In genomic region chr21:45528981-45529784, GRCh38 we compare ENCODE assay signal across 1 cellular context.
A peak's percentile ranks its signal among the peaks of the same experiment; 100 is the strongest.
TF ChIP-seq lines count a peak whose summit lies in the region.

No MANE protein-coding gene starts in this region.

TF ChIP-seq in HepG2, 621 proteins besides CTCF, POLR2A, EP300 and RAD21 (continued from another document and continues in another):
- TF ChIP-seq, protein P1, sequence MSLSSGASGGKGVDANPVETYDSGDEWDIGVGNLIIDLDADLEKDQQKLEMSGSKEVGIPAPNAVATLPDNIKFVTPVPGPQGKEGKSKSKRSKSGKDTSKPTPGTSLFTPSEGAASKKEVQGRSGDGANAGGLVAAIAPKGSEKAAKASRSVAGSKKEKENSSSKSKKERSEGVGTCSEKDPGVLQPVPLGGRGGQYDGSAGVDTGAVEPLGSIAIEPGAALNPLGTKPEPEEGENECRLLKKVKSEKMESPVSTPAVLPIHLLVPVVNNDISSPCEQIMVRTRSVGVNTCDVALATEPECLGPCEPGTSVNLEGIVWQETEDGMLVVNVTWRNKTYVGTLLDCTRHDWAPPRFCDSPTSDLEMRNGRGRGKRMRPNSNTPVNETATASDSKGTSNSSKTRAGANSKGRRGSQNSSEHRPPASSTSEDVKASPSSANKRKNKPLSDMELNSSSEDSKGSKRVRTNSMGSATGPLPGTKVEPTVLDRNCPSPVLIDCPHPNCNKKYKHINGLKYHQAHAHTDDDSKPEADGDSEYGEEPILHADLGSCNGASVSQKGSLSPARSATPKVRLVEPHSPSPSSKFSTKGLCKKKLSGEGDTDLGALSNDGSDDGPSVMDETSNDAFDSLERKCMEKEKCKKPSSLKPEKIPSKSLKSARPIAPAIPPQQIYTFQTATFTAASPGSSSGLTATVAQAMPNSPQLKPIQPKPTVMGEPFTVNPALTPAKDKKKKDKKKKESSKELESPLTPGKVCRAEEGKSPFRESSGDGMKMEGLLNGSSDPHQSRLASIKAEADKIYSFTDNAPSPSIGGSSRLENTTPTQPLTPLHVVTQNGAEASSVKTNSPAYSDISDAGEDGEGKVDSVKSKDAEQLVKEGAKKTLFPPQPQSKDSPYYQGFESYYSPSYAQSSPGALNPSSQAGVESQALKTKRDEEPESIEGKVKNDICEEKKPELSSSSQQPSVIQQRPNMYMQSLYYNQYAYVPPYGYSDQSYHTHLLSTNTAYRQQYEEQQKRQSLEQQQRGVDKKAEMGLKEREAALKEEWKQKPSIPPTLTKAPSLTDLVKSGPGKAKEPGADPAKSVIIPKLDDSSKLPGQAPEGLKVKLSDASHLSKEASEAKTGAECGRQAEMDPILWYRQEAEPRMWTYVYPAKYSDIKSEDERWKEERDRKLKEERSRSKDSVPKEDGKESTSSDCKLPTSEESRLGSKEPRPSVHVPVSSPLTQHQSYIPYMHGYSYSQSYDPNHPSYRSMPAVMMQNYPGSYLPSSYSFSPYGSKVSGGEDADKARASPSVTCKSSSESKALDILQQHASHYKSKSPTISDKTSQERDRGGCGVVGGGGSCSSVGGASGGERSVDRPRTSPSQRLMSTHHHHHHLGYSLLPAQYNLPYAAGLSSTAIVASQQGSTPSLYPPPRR (CRISPR knock-in tag; IDR thresholded peaks at IDR 0.05; ENCODE audit: borderline replicate concordance), result peak; percentile 68; the same call in 1 of the 2 replicates
- TF ChIP-seq ELK4 (CRISPR knock-in tag; IDR thresholded peaks at IDR 0.05; ENCODE audit: borderline replicate concordance) (no peak), BCL6 (CRISPR knock-in tag; IDR thresholded peaks at IDR 0.05) (no peak), MAF1 (CRISPR knock-in tag; IDR thresholded peaks at IDR 0.05; ENCODE audit: borderline replicate concordance) (no peak), ZC3H13 (CRISPR knock-in tag; IDR thresholded peaks at IDR 0.05) (peak; percentile 63; the same call in 1 of the 2 replicates), HNRNPL (IDR thresholded peaks at IDR 0.05; ENCODE audit: low read depth, low read length) (peak; percentile 75; the same call in 1 of the 2 replicates), ZNF580 (CRISPR knock-in tag; IDR thresholded peaks at IDR 0.05; ENCODE audit: borderline replicate concordance, low read depth) (no peak), RXRA (CRISPR knock-in tag; IDR thresholded peaks at IDR 0.05) (no peak), NCOR1 (IDR thresholded peaks at IDR 0.05; ENCODE audit: borderline replicate concordance, low read length) (peak; percentile 76; the same call in 1 of the 2 replicates), ZNF292 (CRISPR knock-in tag; IDR thresholded peaks at IDR 0.05; ENCODE audit: borderline replicate concordance, low read depth) (no peak; the same call in 1 of the 2 replicates), MEIS1 (CRISPR knock-in tag; IDR thresholded peaks at IDR 0.05; ENCODE audit: borderline replicate concordance) (0 out of 2 replicates have a peak, but pooled peaks have one; percentile 10), SMAD9 (CRISPR knock-in tag; IDR thresholded peaks at IDR 0.05) (no peak), KMT2B (CRISPR knock-in tag; IDR thresholded peaks at IDR 0.05) (no peak), ZNF160 (CRISPR knock-in tag; IDR thresholded peaks at IDR 0.05) (0 out of 2 replicates have a peak, but pooled peaks have one; percentile 20), ZNF280D (CRISPR knock-in tag; IDR thresholded peaks at IDR 0.05) (no peak), ZFP1 (CRISPR knock-in tag; IDR thresholded peaks at IDR 0.05) (no peak), ZFX (CRISPR knock-in tag; IDR thresholded peaks at IDR 0.05; ENCODE audit: low read depth) (peak; percentile 82), SCMH1 (CRISPR knock-in tag; IDR thresholded peaks at IDR 0.05; ENCODE audit: borderline replicate concordance) (no peak), ZNF737 (CRISPR knock-in tag; IDR thresholded peaks at IDR 0.05; ENCODE audit: borderline replicate concordance) (no peak), BRD4 (CRISPR knock-in tag; IDR thresholded peaks at IDR 0.05) (no peak), GLI4 (CRISPR knock-in tag; IDR thresholded peaks at IDR 0.05; ENCODE audit: borderline replicate concordance) (no peak), PBX3 (CRISPR knock-in tag; IDR thresholded peaks at IDR 0.05; ENCODE audit: borderline replicate concordance) (no peak), ZFP82 (CRISPR knock-in tag; IDR thresholded peaks at IDR 0.05; ENCODE audit: borderline replicate concordance) (0 out of 2 replicates have a peak, but pooled peaks have one; percentile 42), ATF7 (IDR thresholded peaks at IDR 0.05) (no peak), ATF7 (CRISPR knock-in tag; IDR thresholded peaks at IDR 0.05) (no peak), HNF4A (CRISPR knock-in tag; IDR thresholded peaks at IDR 0.05) (peak; percentile 95), ZNF382 (CRISPR knock-in tag; IDR thresholded peaks at IDR 0.05; ENCODE audit: borderline replicate concordance) (no peak), ZNF20 (CRISPR knock-in tag; IDR thresholded peaks at IDR 0.05) (no peak), ZNF10 (CRISPR knock-in tag; IDR thresholded peaks at IDR 0.05; ENCODE audit: borderline replicate concordance, low read depth) (no peak), ZNF850 (CRISPR knock-in tag; conservative IDR thresholded peaks at IDR 0.05) (no peak), GATAD2A (CRISPR knock-in tag; IDR thresholded peaks at IDR 0.05) (peak; percentile 82), SOX13 (IDR thresholded peaks at IDR 0.05) (no peak), SOX13 (CRISPR knock-in tag; conservative IDR thresholded peaks at IDR 0.05 in 1 of 2, IDR thresholded peaks at IDR 0.05 in 1 of 2) (peak in 1 of 2 experiments; percentile 25; a peak in 1 of 4 replicates), NR1H2 (CRISPR knock-in tag; IDR thresholded peaks at IDR 0.05; ENCODE audit: borderline replicate concordance, low read depth) (no peak), SRSF1 (optimal IDR thresholded peaks at IDR 0.05; ENCODE audit: low read depth, low read length) (no peak), TFDP2 (CRISPR knock-in tag; IDR thresholded peaks at IDR 0.05) (no peak), MAFF (IDR thresholded peaks at IDR 0.05; ENCODE audit: low read depth, low read length) (no peak), LCORL (IDR thresholded peaks at IDR 0.05) (no peak), LCORL (CRISPR knock-in tag; IDR thresholded peaks at IDR 0.05) (peak; percentile 91), ZBTB43 (CRISPR knock-in tag; conservative IDR thresholded peaks at IDR 0.05) (peak; percentile 99)
- TF ChIP-seq, protein P2, sequence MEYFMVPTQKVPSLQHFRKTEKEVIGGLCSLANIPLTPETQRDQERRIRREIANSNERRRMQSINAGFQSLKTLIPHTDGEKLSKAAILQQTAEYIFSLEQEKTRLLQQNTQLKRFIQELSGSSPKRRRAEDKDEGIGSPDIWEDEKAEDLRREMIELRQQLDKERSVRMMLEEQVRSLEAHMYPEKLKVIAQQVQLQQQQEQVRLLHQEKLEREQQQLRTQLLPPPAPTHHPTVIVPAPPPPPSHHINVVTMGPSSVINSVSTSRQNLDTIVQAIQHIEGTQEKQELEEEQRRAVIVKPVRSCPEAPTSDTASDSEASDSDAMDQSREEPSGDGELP (IDR thresholded peaks at IDR 0.05; ENCODE audit: borderline replicate concordance, low read depth), result peak; percentile 68; the same call in 1 of the 2 replicates
- TF ChIP-seq, protein P3, sequence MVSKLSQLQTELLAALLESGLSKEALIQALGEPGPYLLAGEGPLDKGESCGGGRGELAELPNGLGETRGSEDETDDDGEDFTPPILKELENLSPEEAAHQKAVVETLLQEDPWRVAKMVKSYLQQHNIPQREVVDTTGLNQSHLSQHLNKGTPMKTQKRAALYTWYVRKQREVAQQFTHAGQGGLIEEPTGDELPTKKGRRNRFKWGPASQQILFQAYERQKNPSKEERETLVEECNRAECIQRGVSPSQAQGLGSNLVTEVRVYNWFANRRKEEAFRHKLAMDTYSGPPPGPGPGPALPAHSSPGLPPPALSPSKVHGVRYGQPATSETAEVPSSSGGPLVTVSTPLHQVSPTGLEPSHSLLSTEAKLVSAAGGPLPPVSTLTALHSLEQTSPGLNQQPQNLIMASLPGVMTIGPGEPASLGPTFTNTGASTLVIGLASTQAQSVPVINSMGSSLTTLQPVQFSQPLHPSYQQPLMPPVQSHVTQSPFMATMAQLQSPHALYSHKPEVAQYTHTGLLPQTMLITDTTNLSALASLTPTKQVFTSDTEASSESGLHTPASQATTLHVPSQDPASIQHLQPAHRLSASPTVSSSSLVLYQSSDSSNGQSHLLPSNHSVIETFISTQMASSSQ (IDR thresholded peaks at IDR 0.05; ENCODE audit: low read depth), result no peak
- TF ChIP-seq, protein P3 (CRISPR knock-in tag; IDR thresholded peaks at IDR 0.05; ENCODE audit: borderline replicate concordance), result no peak
